ENCODE assay signal across 1 cellular context in genomic region chr22:19728836-19729235, GRCh38.
TF ChIP-seq lines count a peak whose summit lies in the region.

No MANE protein-coding gene starts in this region.

TF ChIP-seq in K562, 482 proteins besides CTCF, POLR2A, EP300 and RAD21 (continues in another document):
- TF ChIP-seq ZNF124 (CRISPR knock-in tag; IDR thresholded peaks at IDR 0.05) = no peak
- no peak for TF ChIP-seq ATF2 (CRISPR knock-in tag; IDR thresholded peaks at IDR 0.05)
- no peak for TF ChIP-seq XRCC5 (IDR thresholded peaks at IDR 0.05; ENCODE audit: low read depth, low read length)
- TF ChIP-seq ZNF512 (tag; IDR thresholded peaks at IDR 0.05) = no peak
- no peak for TF ChIP-seq KLF1 (tag; IDR thresholded peaks at IDR 0.05)
- TF ChIP-seq SNAPC5 (CRISPR knock-in tag; IDR thresholded peaks at IDR 0.05) = no peak
- TF ChIP-seq ZNF23 (CRISPR knock-in tag; IDR thresholded peaks at IDR 0.05) = no peak
- TF ChIP-seq RAD51 (IDR thresholded peaks at IDR 0.05; ENCODE audit: borderline replicate concordance, low read depth) = no peak
- TF ChIP-seq ZFP36 (IDR thresholded peaks at IDR 0.05; ENCODE audit: low read depth, low read length, partially characterized antibody) = peak; percentile 84
- TF ChIP-seq FOXA1 (IDR thresholded peaks at IDR 0.05; ENCODE audit: borderline replicate concordance) = no peak
- TF ChIP-seq MCM3 (IDR thresholded peaks at IDR 0.05) = no peak
- TF ChIP-seq PTBP1 (IDR thresholded peaks at IDR 0.05; ENCODE audit: low read depth, low read length) = no peak
- TF ChIP-seq YY1 (IDR thresholded peaks at IDR 0.05; ENCODE audit: borderline replicate concordance in 1 of 3, control insufficient read depth in 1 of 3, extremely low read depth in 1 of 3, insufficient read depth in 3 of 3, insufficient read length in 1 of 3, insufficient replicate concordance in 2 of 3, low read depth in 1 of 3, low read length in 2 of 3) = peak in 1 of 3 experiments; percentile 13
- TF ChIP-seq ZNF347 (CRISPR knock-in tag; IDR thresholded peaks at IDR 0.05; ENCODE audit: low read depth) = no peak
- TF ChIP-seq CHD4 (IDR thresholded peaks at IDR 0.05; ENCODE audit: insufficient read depth, insufficient replicate concordance, low read depth, low read length, poor library complexity, severe bottlenecking) = no peak
- peak; percentile 19; the same call in 1 of the 2 replicates for TF ChIP-seq RBFOX2 (IDR thresholded peaks at IDR 0.05; ENCODE audit: low read depth, low read length)
- TF ChIP-seq SLC30A9 (CRISPR knock-in tag; IDR thresholded peaks at IDR 0.05) = no peak
- TF ChIP-seq SAP30 (IDR thresholded peaks at IDR 0.05; ENCODE audit: borderline replicate concordance, insufficient read depth, low read depth, low read length, poor library complexity, severe bottlenecking) = peak; percentile 9
- TF ChIP-seq ZNF143 (CRISPR knock-in tag; IDR thresholded peaks at IDR 0.05) = no peak
- no peak for TF ChIP-seq ZNF830 (CRISPR knock-in tag; IDR thresholded peaks at IDR 0.05)
- TF ChIP-seq BCLAF1 (IDR thresholded peaks at IDR 0.05; ENCODE audit: borderline replicate concordance in 1 of 2, control insufficient read depth in 1 of 2, low read depth in 2 of 2, low read length in 1 of 2) = no peak
- TF ChIP-seq E4F1 (CRISPR knock-in tag; IDR thresholded peaks at IDR 0.05; ENCODE audit: borderline replicate concordance) = no peak; the same call in 1 of the 2 replicates
- no peak for TF ChIP-seq MTF1 (CRISPR knock-in tag; IDR thresholded peaks at IDR 0.05; ENCODE audit: borderline replicate concordance)
- no peak for TF ChIP-seq CEBPG (CRISPR knock-in tag; IDR thresholded peaks at IDR 0.05)
- TF ChIP-seq CEBPG (tag; conservative IDR thresholded peaks at IDR 0.05 in 1 of 2, IDR thresholded peaks at IDR 0.05 in 1 of 2) = no peak
- TF ChIP-seq SIN3B (IDR thresholded peaks at IDR 0.05; ENCODE audit: low read depth) = no peak
- no peak for TF ChIP-seq ID3 (CRISPR knock-in tag; IDR thresholded peaks at IDR 0.05)
- peak; percentile 20; the same call in 1 of the 2 replicates for TF ChIP-seq ID3 (tag; IDR thresholded peaks at IDR 0.05)
- no peak for TF ChIP-seq HDAC8 (tag; IDR thresholded peaks at IDR 0.05)
- no peak for TF ChIP-seq ZNF121 (CRISPR knock-in tag; conservative IDR thresholded peaks at IDR 0.05)
- TF ChIP-seq XRCC4 (IDR thresholded peaks at IDR 0.05; ENCODE audit: extremely low read depth, insufficient read depth, insufficient read length) = no peak
- no peak for TF ChIP-seq FOSL1 (tag; conservative IDR thresholded peaks at IDR 0.05)
- TF ChIP-seq ZNF668 (CRISPR knock-in tag; IDR thresholded peaks at IDR 0.05) = no peak
- no peak for TF ChIP-seq ADNP (tag; IDR thresholded peaks at IDR 0.05)
- TF ChIP-seq ZBTB7A (IDR thresholded peaks at IDR 0.05; ENCODE audit: borderline replicate concordance, control insufficient read depth, low read depth, low read length) = peak; percentile 8; the same call in 1 of the 2 replicates
- TF ChIP-seq ARID4B (CRISPR knock-in tag; IDR thresholded peaks at IDR 0.05) = no peak
- no peak for TF ChIP-seq MYNN (IDR thresholded peaks at IDR 0.05)
- TF ChIP-seq MYNN (CRISPR knock-in tag; IDR thresholded peaks at IDR 0.05) = no peak
- no peak for TF ChIP-seq ZKSCAN1 (IDR thresholded peaks at IDR 0.05; ENCODE audit: low read depth, low read length)
- TF ChIP-seq MEIS2 (IDR thresholded peaks at IDR 0.05; ENCODE audit: partially characterized antibody) = no peak
- TF ChIP-seq SAFB2 (IDR thresholded peaks at IDR 0.05; ENCODE audit: borderline replicate concordance, low read depth, low read length, severe bottlenecking) = no peak
- TF ChIP-seq NFXL1 (CRISPR knock-in tag; IDR thresholded peaks at IDR 0.05) = no peak
- TF ChIP-seq BDP1 (IDR thresholded peaks at IDR 0.05; ENCODE audit: insufficient read depth, insufficient read length) = no peak
- no peak for TF ChIP-seq TRIM28 (IDR thresholded peaks at IDR 0.05)
- TF ChIP-seq CCAR2 (IDR thresholded peaks at IDR 0.05; ENCODE audit: low read depth, low read length) = no peak
- no peak for TF ChIP-seq TGIF2 (CRISPR knock-in tag; IDR thresholded peaks at IDR 0.05)
- no peak for TF ChIP-seq TARDBP (IDR thresholded peaks at IDR 0.05)
- TF ChIP-seq RBM17 (IDR thresholded peaks at IDR 0.05; ENCODE audit: borderline replicate concordance, low read depth, low read length) = no peak
- no peak for TF ChIP-seq SMARCB1 (IDR thresholded peaks at IDR 0.05; ENCODE audit: insufficient read length, low read depth)
- TF ChIP-seq CBX5 (IDR thresholded peaks at IDR 0.05; ENCODE audit: borderline replicate concordance, low read depth) = no peak
- TF ChIP-seq VEZF1 (CRISPR knock-in tag; IDR thresholded peaks at IDR 0.05) = no peak
- TF ChIP-seq LCOR (CRISPR knock-in tag; IDR thresholded peaks at IDR 0.05) = no peak
- TF ChIP-seq TCF3 (CRISPR knock-in tag; IDR thresholded peaks at IDR 0.05) = no peak
- TF ChIP-seq TOE1 (IDR thresholded peaks at IDR 0.05; ENCODE audit: borderline replicate concordance) = no peak
- TF ChIP-seq TOE1 (CRISPR knock-in tag; IDR thresholded peaks at IDR 0.05; ENCODE audit: borderline replicate concordance, low read depth) = no peak
- TF ChIP-seq STAT5A (IDR thresholded peaks at IDR 0.05; ENCODE audit: borderline replicate concordance, low read length) = no peak
